Comparison of ENCODE assay signal across 9 cellular contexts in genomic region chr3:39637807-39638206, GRCh38.
DNase-seq lines count a peak whose midpoint lies in the region; ATAC-seq and TF ChIP-seq lines count a peak whose summit lies in the region.
"Had no signal": no experiment of that assay in that cellular context is flagged by ENCODE, and none has a peak within 500 bp of the region (broad histone marks: within the 10 kb centered on the region; RNA-seq: fewer than 3 reads in every experiment).

No MANE protein-coding gene starts in this region.

- no peak overlapping the region for H3K18ac ChIP-seq in IMR-90 (ENCODE audit: low read depth, low read length)

- peaks cover 2% of the 10 kb centered on the region for H3K4me1 ChIP-seq in IMR-90 (ENCODE audit: control insufficient read depth, insufficient read depth, low read length)
- H3K4me1 ChIP-seq: Peyer's patch had no signal

- H3K56ac ChIP-seq in IMR-90 (ENCODE audit: extremely low read depth, insufficient read depth, low read length) = no peak overlapping the region

- no peaks in the 10 kb centered on the region for H3K79me1 ChIP-seq in IMR-90 (ENCODE audit: low read depth in 1 of 2, low read length in 2 of 2)

- no peak overlapping the region for H2AK9ac ChIP-seq in IMR-90 (replicated peaks; ENCODE audit: low read depth, low read length, poor library complexity)

- no peak overlapping the region for H2AK5ac ChIP-seq in IMR-90 (ENCODE audit: low read depth, low read length)

- no CpG with 5 or more reads among the region's 1 CpG for WGBS in IMR-90 (ENCODE audit: extremely low coverage in 2 of 2, insufficient read length in 1 of 2), 2 experiments

- no peak overlapping the region; the same call in 1 of the 2 replicates for H2BK120ac ChIP-seq in IMR-90 (ENCODE audit: low read depth, low read length)

- POLR2A ChIA-PET in IMR-90 (lab: Charles Lee; ENCODE audit: unreplicated experiment) = no interaction called here

- TF ChIP-seq POLR2A in IMR-90 (IDR thresholded peaks at IDR 0.05; ENCODE audit: low read depth, low read length) = no peak

- no peak overlapping the region for H3K4me2 ChIP-seq in IMR-90 (ENCODE audit: low read depth, low read length)

- intact Hi-C loops in IMR-90 (cut with micrococcal nuclease) = loop anchor here (10.0 kb wide), 1 partner anchor 677 kb away; no protein-coding TSS in a partner anchor

- no peak overlapping the region for H3K9ac ChIP-seq in IMR-90 (ENCODE audit: low read depth, low read length)

- no peak overlapping the region for H2BK5ac ChIP-seq in IMR-90 (ENCODE audit: low read depth, low read length, poor library complexity, severe bottlenecking)

- H3K4me3 ChIP-seq in IMR-90 (ENCODE audit: insufficient read depth, low read depth, low read length) (no peak overlapping the region), WERI-Rb-1 (ENCODE audit: low read depth, low read length) (no peak overlapping the region), kidney epithelial cell (ENCODE audit: low read depth, low read length) (no peak overlapping the region)
- H3K4me3 ChIP-seq: Peyer's patch had no signal

- 0 out of 2 replicates have a peak overlapping the region, but pooled peaks have one; percentile 57 for H2BK20ac ChIP-seq in IMR-90 (ENCODE audit: low read depth, low read length)

- in situ Hi-C loops in Caki2 (cut with HindIII; ENCODE audit: low pct_unique_long_range_greater_than_20kb, low sequenced_read_pairs) = no loop called here
- in situ Hi-C loops in IMR-90 (cut with MboI; ENCODE audit: low sequenced_read_pairs) = no loop called here

- no peak overlapping the region for H2BK15ac ChIP-seq in IMR-90 (ENCODE audit: low read depth, low read length)

- ATAC-seq in IMR-90 (ENCODE audit: low read depth) = no peak; the same call in 1 of the 2 replicates

- CTCF ChIA-PET in IMR-90 (lab: Yijun Ruan, JAX) = no interaction called here

- no peak overlapping the region for H3K14ac ChIP-seq in IMR-90 (replicated peaks; ENCODE audit: low read depth, low read length)

- BruUV-seq in IMR-90 (replicated peaks; lab: Mats Ljungman, UMichigan) = no TSS peak

- TF ChIP-seq CTCF in IMR-90 (conservative IDR thresholded peaks at IDR 0.05; ENCODE audit: low read depth, low read length) (peak; percentile 39), WERI-Rb-1 (IDR thresholded peaks at IDR 0.05; ENCODE audit: low read depth, low read length) (peak; percentile 34; the same call in 1 of the 2 replicates), kidney epithelial cell (IDR thresholded peaks at IDR 0.05; ENCODE audit: insufficient read depth, low read length, poor library complexity, severe bottlenecking) (peak; percentile 48)

- no peaks in the 10 kb centered on the region for H4K20me1 ChIP-seq in IMR-90 (ENCODE audit: insufficient read depth, low read length)

- H2AFZ ChIP-seq in IMR-90 (replicated peaks; ENCODE audit: low read length, poor library complexity) = no peak overlapping the region

- H3K4ac ChIP-seq in IMR-90 (ENCODE audit: low read depth, low read length) = no peak overlapping the region

- H3K9me1 ChIP-seq in IMR-90 (ENCODE audit: insufficient read depth, low read length) = no peaks in the 10 kb centered on the region

- dilution Hi-C loops in IMR-90 (cut with HindIII; ENCODE audit: low sequenced_read_pairs, unreplicated experiment) = no loop called here

- no peak overlapping the region for H4K8ac ChIP-seq in IMR-90 (ENCODE audit: low read depth in 2 of 2, low read length in 2 of 2)

- peak; percentile 28; the same call in 1 of the 2 replicates for TF ChIP-seq RAD21 in IMR-90 (IDR thresholded peaks at IDR 0.05; ENCODE audit: low read length)

- H3K23ac ChIP-seq in IMR-90 (ENCODE audit: low read depth, low read length) = no peak overlapping the region

- no peak overlapping the region for H4K5ac ChIP-seq in IMR-90 (ENCODE audit: low read depth, low read length)

- no peak overlapping the region for H4K91ac ChIP-seq in IMR-90 (ENCODE audit: insufficient read depth, low read depth, low read length)

- H3K9me3 ChIP-seq in IMR-90 (ENCODE audit: control insufficient read depth, insufficient read depth, low read length) (no peaks in the 10 kb centered on the region), WERI-Rb-1 (ENCODE audit: severe bottlenecking) (no peaks in the 10 kb centered on the region)
- H3K9me3 ChIP-seq: Peyer's patch had no signal

- no peaks in the 10 kb centered on the region for H3K27me3 ChIP-seq in IMR-90 (ENCODE audit: control insufficient read depth, insufficient read depth, low read length)
- no peaks in the 10 kb centered on the region for H3K27me3 ChIP-seq in WERI-Rb-1 (ENCODE audit: insufficient read depth, low read depth, severe bottlenecking)
- H3K27me3 ChIP-seq in kidney epithelial cell (ENCODE audit: control insufficient read depth, insufficient read depth, low read length) = no peaks in the 10 kb centered on the region
- H3K27me3 ChIP-seq: Peyer's patch had no signal

- H3K27ac ChIP-seq in IMR-90 (ENCODE audit: insufficient read depth, low read length) (no peak overlapping the region), WERI-Rb-1 (no peak overlapping the region)
- H3K27ac ChIP-seq: Peyer's patch had no signal

- DNase-seq in Caki2 (ENCODE audit: low read depth) = peak; percentile 54
- peak; percentile 48 for DNase-seq in IMR-90
- DNase-seq in WERI-Rb-1 = no peak
- DNase-seq in kidney epithelial cell (ENCODE audit: low read depth) = peak; percentile 19
- no peak for DNase-seq in NCI-H510A (lab: John Stamatoyannopoulos, UW)
- DNase-seq in DMS153 (lab: John Stamatoyannopoulos, UW) = no peak
- DNase-seq in retina = no peak
- no peak for DNase-seq in NCI-H2081 (lab: John Stamatoyannopoulos, UW)
- DNase-seq: Peyer's patch had no signal

- H3K36me3 ChIP-seq in IMR-90 (ENCODE audit: control insufficient read depth, insufficient read depth, low read length) = no peaks in the 10 kb centered on the region
- no peaks in the 10 kb centered on the region for H3K36me3 ChIP-seq in WERI-Rb-1
- no peaks in the 10 kb centered on the region for H3K36me3 ChIP-seq in kidney epithelial cell (ENCODE audit: control insufficient read depth, insufficient read depth, low read length)
- H3K36me3 ChIP-seq: Peyer's patch had no signal

TF ChIP-seq in IMR-90, 13 proteins besides CTCF, POLR2A, EP300 and RAD21:
- TF ChIP-seq MXI1 (IDR thresholded peaks at IDR 0.05; ENCODE audit: borderline replicate concordance, low read depth, low read length) (no peak), RCOR1 (IDR thresholded peaks at IDR 0.05; ENCODE audit: insufficient replicate concordance, low read length) (peak; percentile 12)

Comparison
In these comparisons a context has a peak if more than half of its experiments do, and no peak if none do; other contexts are left out.
1. DNase-seq: peak in Caki2 (single experiment), IMR-90 (single experiment) and kidney epithelial cell (single experiment); none in WERI-Rb-1 (single experiment), NCI-H510A (single experiment), DMS153 (single experiment), retina (single experiment) and NCI-H2081 (0 of 2).
2. Peak in every context shown above with its lines, with median percentiles within 50 percentile points of each other: CTCF ChIP-seq.